8 cellular contexts compared by ENCODE assay signal in the genomic region with DNA sequence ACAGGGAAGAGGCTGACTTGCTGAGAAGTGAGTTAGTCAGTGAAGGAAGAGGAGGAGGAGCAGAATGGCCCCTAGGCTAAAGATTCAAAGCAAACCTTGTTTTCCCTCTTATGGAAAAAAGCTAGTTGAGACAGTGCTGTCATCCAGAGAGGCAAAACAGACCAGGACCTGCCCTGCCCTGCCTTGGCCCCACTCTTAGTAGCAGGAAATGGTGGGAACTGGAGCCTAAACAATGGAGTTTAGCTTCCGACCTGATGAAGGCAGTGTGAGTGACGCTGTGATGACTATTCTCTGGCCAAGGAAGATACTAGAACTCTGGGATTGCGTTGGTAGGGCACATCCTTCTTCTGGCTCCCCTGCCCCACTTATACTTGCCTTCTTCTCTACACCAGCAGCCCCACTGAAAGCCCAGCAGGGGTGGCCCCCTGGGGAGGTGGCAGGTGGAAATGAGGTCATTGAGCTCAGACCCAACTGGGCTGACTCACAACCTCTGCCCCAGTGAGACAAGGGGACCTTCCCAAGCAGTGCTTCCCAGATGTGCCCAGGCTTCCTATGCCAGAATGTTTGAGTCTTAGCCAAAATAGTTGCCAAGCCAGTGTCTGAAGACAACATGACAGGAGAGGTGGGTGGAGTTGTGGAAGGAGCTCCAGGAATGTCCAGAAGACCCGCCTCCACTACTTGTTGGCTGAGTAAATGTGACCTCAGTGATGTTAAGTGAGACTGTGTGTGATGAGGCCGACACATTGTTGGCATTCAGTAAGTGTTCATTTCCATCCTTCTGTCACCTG. TPM values are rescaled to one million over a fixed set of nuclear protein-coding genes. Genes with fewer than 3 reads are reported as not detected.
A peak's percentile ranks its signal among the peaks of the same experiment; 100 is the strongest.
DNase-seq lines count a peak whose midpoint lies in the region; ATAC-seq and TF ChIP-seq lines count a peak whose summit lies in the region.

No MANE protein-coding gene starts in this region.

- no peak overlapping the region for H3K4me3 ChIP-seq in breast epithelium
- H3K4me3 ChIP-seq in mesodermal cell (ENCODE audit: extremely low read depth, insufficient read depth, low read length, poor library complexity, severe bottlenecking) = no peak overlapping the region
- no peak overlapping the region for H3K4me3 ChIP-seq in aorta (ENCODE audit: low read length in 2 of 2)
- H3K4me3 ChIP-seq in WERI-Rb-1 (ENCODE audit: low read depth, low read length) = no peak overlapping the region

- CTCF ChIA-PET in RWPE1 (lab: Yijun Ruan, JAX) = no interaction called here

- TF ChIP-seq POLR2A in breast epithelium (IDR thresholded peaks at IDR 0.05) = no peak

- H3K4me1 ChIP-seq in breast epithelium (peaks cover 0 to 7% of the 10 kb centered on the region in 2 donors), mesodermal cell (ENCODE audit: control insufficient read depth, insufficient read depth, low read length, poor library complexity, severe bottlenecking) (peaks cover 30% of the 10 kb centered on the region), aorta (ENCODE audit: control insufficient read depth in 1 of 2, insufficient read depth in 2 of 2, low read length in 2 of 2) (peaks cover 2 to 4% of the 10 kb centered on the region in 2 donors)

- H3K27ac ChIP-seq in RWPE1 (peak overlapping the region; percentile 77), breast epithelium (peak overlapping the region; percentile 84 to 89), mesodermal cell (ENCODE audit: low read depth, low read length, severe bottlenecking) (peak overlapping the region; percentile 83), aorta (ENCODE audit: low read depth in 1 of 2, low read length in 2 of 2) (peak overlapping the region in 1 of 2 donors; percentile 89), WERI-Rb-1 (no peak overlapping the region)

- H3K36me3 ChIP-seq in breast epithelium = no peaks in the 10 kb centered on the region
- H3K36me3 ChIP-seq in mesodermal cell (ENCODE audit: control insufficient read depth, insufficient read depth, low read length) = peaks cover 4% of the 10 kb centered on the region
- peaks cover 0 to 2% of the 10 kb centered on the region in 2 donors for H3K36me3 ChIP-seq in aorta (ENCODE audit: control insufficient read depth in 1 of 2, insufficient read depth in 2 of 2, low read length in 1 of 2)
- H3K36me3 ChIP-seq in WERI-Rb-1 = no peaks in the 10 kb centered on the region

- intact Hi-C loops in breast epithelium (cut with DNase I; ENCODE audit: low total_unique reads) = no loop called here
- intact Hi-C loops in aorta (cut with DNase I) = loop anchor here in 1 of 2 donors (5.0 kb wide), 1 partner anchor 109 kb away; no protein-coding TSS in a partner anchor

- WGBS in mesodermal cell (ENCODE audit: insufficient coverage in 2 of 2), 2 experiments = no CpG with 5 or more reads among the region's 5 CpGs
- WGBS in aorta, 2 donors = 15 to 30% methylated on average over 5 of the region's 5 CpGs

- H3K27me3 ChIP-seq in breast epithelium = peaks cover 0 to 8% of the 10 kb centered on the region in 2 donors
- no peaks in the 10 kb centered on the region for H3K27me3 ChIP-seq in aorta (ENCODE audit: control insufficient read depth in 1 of 2, insufficient read depth in 2 of 2, low read length in 1 of 2)
- H3K27me3 ChIP-seq in WERI-Rb-1 (ENCODE audit: insufficient read depth, low read depth, severe bottlenecking) = no peaks in the 10 kb centered on the region

- peak; percentile 62 for DNase-seq in Caki2 (ENCODE audit: low read depth)
- peak; percentile 68 for DNase-seq in HCEC 1CT
- peak; percentile 53 for DNase-seq in RWPE1 (ENCODE audit: low spot score)
- peak; percentile 46 to 64 for DNase-seq in breast epithelium (ENCODE audit: low spot score in 2 of 2)
- DNase-seq in aorta = peak; percentile 59 to 84
- no peak for DNase-seq in WERI-Rb-1

- in situ Hi-C loops in Caki2 (cut with HindIII; ENCODE audit: low pct_unique_long_range_greater_than_20kb, low sequenced_read_pairs) = no loop called here

- no peak for TF ChIP-seq CTCF in RWPE1 (conservative IDR thresholded peaks at IDR 0.05; ENCODE audit: low read depth)
- TF ChIP-seq CTCF in breast epithelium (IDR thresholded peaks at IDR 0.05) = peak in 1 of 3 donors; percentile 5
- no peak for TF ChIP-seq CTCF in WERI-Rb-1 (IDR thresholded peaks at IDR 0.05; ENCODE audit: low read depth, low read length)

- POLR2A ChIA-PET in RWPE1 (lab: Yijun Ruan, JAX; ENCODE audit: low non-redundant PET) = no interaction called here

- no peaks in the 10 kb centered on the region for H3K9me3 ChIP-seq in breast epithelium
- no peaks in the 10 kb centered on the region for H3K9me3 ChIP-seq in mesodermal cell (ENCODE audit: control insufficient read depth, low read length)
- no peaks in the 10 kb centered on the region for H3K9me3 ChIP-seq in aorta (ENCODE audit: control insufficient read depth, low read length)
- H3K9me3 ChIP-seq in WERI-Rb-1 (ENCODE audit: severe bottlenecking) = no peaks in the 10 kb centered on the region

- ATAC-seq in aorta (ENCODE audit: low FRiP score) = peak; percentile 57
- no peak for ATAC-seq in HG03025 (IDR thresholded peaks at IDR 0.05; ENCODE audit: low FRiP score, unreplicated experiment)

RNA-seq across cellular contexts. Expression of a gene that starts 38.8 kb away (rescaled TPM):
- total RNA-seq in Caki2 (2014; rRNA removed; shearing (Covaris generic); ENCODE audit: low replicate concordance) = 215 and 229 TPM in 2 replicates
- total RNA-seq in breast epithelium (100 to 1,000 TPM; 132 to 190 (median 182) TPM), aorta (100 to 1,000 TPM; 374 to 532 TPM)
- polyA plus RNA-seq in mesodermal cell (2013, experiment 1 of 2) = 491 TPM
- 426 TPM for polyA plus RNA-seq in mesodermal cell (2013, experiment 2 of 2)
- polyA plus RNA-seq in aorta = 100 to 1,000 TPM; 128 to 160 TPM
